1 cellular context compared by ENCODE assay signal in the genomic region with DNA sequence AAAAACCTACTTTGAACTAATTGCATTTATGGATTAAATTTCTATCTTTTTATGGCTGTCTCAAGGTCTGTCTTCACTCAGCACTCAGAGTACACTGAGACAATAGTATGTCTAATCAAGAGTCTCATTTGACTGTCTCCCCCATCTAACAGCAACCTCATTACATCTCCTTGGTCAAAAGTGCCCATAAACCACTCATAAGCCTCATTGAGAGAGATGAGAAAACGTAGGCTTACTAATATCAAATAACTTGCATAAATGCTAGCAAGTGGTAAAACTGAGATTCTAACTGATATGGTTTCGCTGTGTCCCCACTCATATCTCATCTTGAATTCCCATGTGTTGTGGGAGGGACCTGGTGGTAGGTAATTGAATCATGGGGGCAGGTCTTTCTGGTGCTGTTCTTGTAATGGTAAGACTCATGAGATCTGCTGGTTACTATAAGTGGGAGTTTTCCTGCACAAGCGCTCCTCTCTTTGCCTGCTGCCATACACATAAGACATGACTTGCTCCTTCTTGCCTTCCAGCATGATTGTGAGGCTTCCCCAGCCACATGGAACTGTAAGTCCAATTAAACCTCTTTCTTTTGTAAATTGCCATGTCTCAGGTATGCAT.
TF ChIP-seq lines count a peak whose summit lies in the region.

No MANE protein-coding gene starts in this region.

TF ChIP-seq in K562, 482 proteins besides CTCF, POLR2A, EP300 and RAD21:
- TF ChIP-seq, protein P1, sequence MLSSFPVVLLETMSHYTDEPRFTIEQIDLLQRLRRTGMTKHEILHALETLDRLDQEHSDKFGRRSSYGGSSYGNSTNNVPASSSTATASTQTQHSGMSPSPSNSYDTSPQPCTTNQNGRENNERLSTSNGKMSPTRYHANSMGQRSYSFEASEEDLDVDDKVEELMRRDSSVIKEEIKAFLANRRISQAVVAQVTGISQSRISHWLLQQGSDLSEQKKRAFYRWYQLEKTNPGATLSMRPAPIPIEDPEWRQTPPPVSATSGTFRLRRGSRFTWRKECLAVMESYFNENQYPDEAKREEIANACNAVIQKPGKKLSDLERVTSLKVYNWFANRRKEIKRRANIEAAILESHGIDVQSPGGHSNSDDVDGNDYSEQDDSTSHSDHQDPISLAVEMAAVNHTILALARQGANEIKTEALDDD (IDR thresholded peaks at IDR 0.05), result peak; percentile 72
- no peak for TF ChIP-seq BCOR (IDR thresholded peaks at IDR 0.05)
- TF ChIP-seq NR2F6 (CRISPR knock-in tag; IDR thresholded peaks at IDR 0.05), result no peak
- TF ChIP-seq NRF1 (conservative IDR thresholded peaks at IDR 0.05 in 1 of 2, IDR thresholded peaks at IDR 0.05 in 1 of 2), result 0 out of 4 replicates have a peak, but pooled peaks have one; percentile 15 to 28
- TF ChIP-seq, protein P2, sequence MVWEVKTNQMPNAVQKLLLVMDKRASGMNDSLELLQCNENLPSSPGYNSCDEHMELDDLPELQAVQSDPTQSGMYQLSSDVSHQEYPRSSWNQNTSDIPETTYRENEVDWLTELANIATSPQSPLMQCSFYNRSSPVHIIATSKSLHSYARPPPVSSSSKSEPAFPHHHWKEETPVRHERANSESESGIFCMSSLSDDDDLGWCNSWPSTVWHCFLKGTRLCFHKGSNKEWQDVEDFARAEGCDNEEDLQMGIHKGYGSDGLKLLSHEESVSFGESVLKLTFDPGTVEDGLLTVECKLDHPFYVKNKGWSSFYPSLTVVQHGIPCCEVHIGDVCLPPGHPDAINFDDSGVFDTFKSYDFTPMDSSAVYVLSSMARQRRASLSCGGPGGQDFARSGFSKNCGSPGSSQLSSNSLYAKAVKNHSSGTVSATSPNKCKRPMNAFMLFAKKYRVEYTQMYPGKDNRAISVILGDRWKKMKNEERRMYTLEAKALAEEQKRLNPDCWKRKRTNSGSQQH (CRISPR knock-in tag; IDR thresholded peaks at IDR 0.05), result no peak
- TF ChIP-seq, protein P3, sequence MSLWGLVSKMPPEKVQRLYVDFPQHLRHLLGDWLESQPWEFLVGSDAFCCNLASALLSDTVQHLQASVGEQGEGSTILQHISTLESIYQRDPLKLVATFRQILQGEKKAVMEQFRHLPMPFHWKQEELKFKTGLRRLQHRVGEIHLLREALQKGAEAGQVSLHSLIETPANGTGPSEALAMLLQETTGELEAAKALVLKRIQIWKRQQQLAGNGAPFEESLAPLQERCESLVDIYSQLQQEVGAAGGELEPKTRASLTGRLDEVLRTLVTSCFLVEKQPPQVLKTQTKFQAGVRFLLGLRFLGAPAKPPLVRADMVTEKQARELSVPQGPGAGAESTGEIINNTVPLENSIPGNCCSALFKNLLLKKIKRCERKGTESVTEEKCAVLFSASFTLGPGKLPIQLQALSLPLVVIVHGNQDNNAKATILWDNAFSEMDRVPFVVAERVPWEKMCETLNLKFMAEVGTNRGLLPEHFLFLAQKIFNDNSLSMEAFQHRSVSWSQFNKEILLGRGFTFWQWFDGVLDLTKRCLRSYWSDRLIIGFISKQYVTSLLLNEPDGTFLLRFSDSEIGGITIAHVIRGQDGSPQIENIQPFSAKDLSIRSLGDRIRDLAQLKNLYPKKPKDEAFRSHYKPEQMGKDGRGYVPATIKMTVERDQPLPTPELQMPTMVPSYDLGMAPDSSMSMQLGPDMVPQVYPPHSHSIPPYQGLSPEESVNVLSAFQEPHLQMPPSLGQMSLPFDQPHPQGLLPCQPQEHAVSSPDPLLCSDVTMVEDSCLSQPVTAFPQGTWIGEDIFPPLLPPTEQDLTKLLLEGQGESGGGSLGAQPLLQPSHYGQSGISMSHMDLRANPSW (CRISPR knock-in tag; IDR thresholded peaks at IDR 0.05), result no peak
- TF ChIP-seq SREBF1 (IDR thresholded peaks at IDR 0.05; ENCODE audit: borderline replicate concordance, low read depth, low read length), result no peak
- peak; percentile 48; the same call in 1 of the 2 replicates for TF ChIP-seq DPF2 (IDR thresholded peaks at IDR 0.05)
- no peak for TF ChIP-seq HMG20B (CRISPR knock-in tag; IDR thresholded peaks at IDR 0.05)
- TF ChIP-seq CBFA2T3 (IDR thresholded peaks at IDR 0.05), result peak; percentile 43
- no peak for TF ChIP-seq PPARD (CRISPR knock-in tag; IDR thresholded peaks at IDR 0.05)
- TF ChIP-seq MAFK (IDR thresholded peaks at IDR 0.05; ENCODE audit: low read length), result no peak
- TF ChIP-seq TEAD4 (IDR thresholded peaks at IDR 0.05; ENCODE audit: low read length), result 0 out of 2 replicates have a peak, but pooled peaks have one; percentile 9
- TF ChIP-seq TEAD4 (CRISPR knock-in tag; IDR thresholded peaks at IDR 0.05; ENCODE audit: borderline replicate concordance), result no peak
- no peak for TF ChIP-seq LEF1 (IDR thresholded peaks at IDR 0.05)
- TF ChIP-seq ZNF766 (CRISPR knock-in tag; conservative IDR thresholded peaks at IDR 0.05), result 0 out of 2 replicates have a peak, but pooled peaks have one; percentile 19
- TF ChIP-seq SREBF2 (CRISPR knock-in tag; IDR thresholded peaks at IDR 0.05), result no peak
- no peak for TF ChIP-seq ZBTB17 (CRISPR knock-in tag; IDR thresholded peaks at IDR 0.05)
- TF ChIP-seq ZNF217 (CRISPR knock-in tag; IDR thresholded peaks at IDR 0.05), result no peak
- TF ChIP-seq, protein P4, sequence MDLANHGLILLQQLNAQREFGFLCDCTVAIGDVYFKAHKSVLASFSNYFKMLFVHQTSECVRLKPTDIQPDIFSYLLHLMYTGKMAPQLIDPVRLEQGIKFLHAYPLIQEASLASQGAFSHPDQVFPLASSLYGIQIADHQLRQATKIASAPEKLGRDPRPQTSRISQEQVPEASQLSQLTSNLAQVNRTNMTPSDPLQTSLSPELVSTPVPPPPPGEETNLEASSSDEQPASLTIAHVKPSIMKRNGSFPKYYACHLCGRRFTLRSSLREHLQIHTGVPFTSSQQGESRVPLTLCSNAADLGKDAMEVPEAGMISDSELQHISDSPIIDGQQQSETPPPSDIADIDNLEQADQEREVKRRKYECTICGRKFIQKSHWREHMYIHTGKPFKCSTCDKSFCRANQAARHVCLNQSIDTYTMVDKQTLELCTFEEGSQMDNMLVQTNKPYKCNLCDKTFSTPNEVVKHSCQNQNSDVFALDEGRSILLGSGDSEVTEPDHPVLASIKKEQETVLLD (IDR thresholded peaks at IDR 0.05), result no peak
- TF ChIP-seq TCF3 (CRISPR knock-in tag; IDR thresholded peaks at IDR 0.05), result no peak
- no peak for TF ChIP-seq STAG1 (CRISPR knock-in tag; IDR thresholded peaks at IDR 0.05; ENCODE audit: borderline replicate concordance)
- TF ChIP-seq BACH1 (tag; IDR thresholded peaks at IDR 0.05), result no peak
- peak; percentile 26; the same call in 1 of the 2 replicates for TF ChIP-seq ARID1B (IDR thresholded peaks at IDR 0.05)
- no peak for TF ChIP-seq SOX6 (IDR thresholded peaks at IDR 0.05)
- no peak for TF ChIP-seq ZNF184 (CRISPR knock-in tag; IDR thresholded peaks at IDR 0.05)
- TF ChIP-seq, protein P5, sequence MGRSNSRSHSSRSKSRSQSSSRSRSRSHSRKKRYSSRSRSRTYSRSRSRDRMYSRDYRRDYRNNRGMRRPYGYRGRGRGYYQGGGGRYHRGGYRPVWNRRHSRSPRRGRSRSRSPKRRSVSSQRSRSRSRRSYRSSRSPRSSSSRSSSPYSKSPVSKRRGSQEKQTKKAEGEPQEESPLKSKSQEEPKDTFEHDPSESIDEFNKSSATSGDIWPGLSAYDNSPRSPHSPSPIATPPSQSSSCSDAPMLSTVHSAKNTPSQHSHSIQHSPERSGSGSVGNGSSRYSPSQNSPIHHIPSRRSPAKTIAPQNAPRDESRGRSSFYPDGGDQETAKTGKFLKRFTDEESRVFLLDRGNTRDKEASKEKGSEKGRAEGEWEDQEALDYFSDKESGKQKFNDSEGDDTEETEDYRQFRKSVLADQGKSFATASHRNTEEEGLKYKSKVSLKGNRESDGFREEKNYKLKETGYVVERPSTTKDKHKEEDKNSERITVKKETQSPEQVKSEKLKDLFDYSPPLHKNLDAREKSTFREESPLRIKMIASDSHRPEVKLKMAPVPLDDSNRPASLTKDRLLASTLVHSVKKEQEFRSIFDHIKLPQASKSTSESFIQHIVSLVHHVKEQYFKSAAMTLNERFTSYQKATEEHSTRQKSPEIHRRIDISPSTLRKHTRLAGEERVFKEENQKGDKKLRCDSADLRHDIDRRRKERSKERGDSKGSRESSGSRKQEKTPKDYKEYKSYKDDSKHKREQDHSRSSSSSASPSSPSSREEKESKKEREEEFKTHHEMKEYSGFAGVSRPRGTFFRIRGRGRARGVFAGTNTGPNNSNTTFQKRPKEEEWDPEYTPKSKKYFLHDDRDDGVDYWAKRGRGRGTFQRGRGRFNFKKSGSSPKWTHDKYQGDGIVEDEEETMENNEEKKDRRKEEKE (IDR thresholded peaks at IDR 0.05; ENCODE audit: borderline replicate concordance in 1 of 2, control insufficient read depth in 1 of 2, low read depth in 2 of 2, low read length in 1 of 2), result no peak
- no peak for TF ChIP-seq FOXP1 (CRISPR knock-in tag; IDR thresholded peaks at IDR 0.05)
- no peak for TF ChIP-seq COPS2 (conservative IDR thresholded peaks at IDR 0.05)
- TF ChIP-seq, protein P6, sequence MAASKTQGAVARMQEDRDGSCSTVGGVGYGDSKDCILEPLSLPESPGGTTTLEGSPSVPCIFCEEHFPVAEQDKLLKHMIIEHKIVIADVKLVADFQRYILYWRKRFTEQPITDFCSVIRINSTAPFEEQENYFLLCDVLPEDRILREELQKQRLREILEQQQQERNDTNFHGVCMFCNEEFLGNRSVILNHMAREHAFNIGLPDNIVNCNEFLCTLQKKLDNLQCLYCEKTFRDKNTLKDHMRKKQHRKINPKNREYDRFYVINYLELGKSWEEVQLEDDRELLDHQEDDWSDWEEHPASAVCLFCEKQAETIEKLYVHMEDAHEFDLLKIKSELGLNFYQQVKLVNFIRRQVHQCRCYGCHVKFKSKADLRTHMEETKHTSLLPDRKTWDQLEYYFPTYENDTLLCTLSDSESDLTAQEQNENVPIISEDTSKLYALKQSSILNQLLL (CRISPR knock-in tag; IDR thresholded peaks at IDR 0.05; ENCODE audit: borderline replicate concordance), result no peak
- TF ChIP-seq YBX1 (IDR thresholded peaks at IDR 0.05), result no peak
- no peak for TF ChIP-seq TCFL5 (CRISPR knock-in tag; conservative IDR thresholded peaks at IDR 0.05)
- TF ChIP-seq ZNF324 (CRISPR knock-in tag; IDR thresholded peaks at IDR 0.05), result no peak
TF ChIP-seq in K562: peak in this region for 7.
